In the genomic region with DNA sequence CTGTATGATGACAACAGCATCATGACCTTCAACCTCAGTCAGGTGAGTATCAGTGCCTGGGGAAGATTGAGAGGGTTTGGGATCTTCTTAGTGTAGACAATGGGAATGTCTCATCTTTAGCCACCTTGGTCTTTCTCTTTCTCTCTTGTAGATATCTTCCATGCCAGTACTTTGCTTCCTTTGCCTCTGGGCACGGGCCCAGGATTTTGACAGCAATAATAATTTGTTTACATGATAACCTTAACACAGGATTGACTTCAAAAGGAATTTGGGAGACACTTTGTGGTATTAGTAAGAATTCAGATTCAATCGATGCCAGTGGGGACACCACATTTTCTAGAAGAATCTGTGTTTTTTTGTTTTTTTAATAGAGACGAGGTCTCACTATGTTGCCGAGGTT, we compare ENCODE assay signal across 1 cellular context.
TF ChIP-seq lines count a peak whose summit lies in the region.

No MANE protein-coding gene starts in this region.

TF ChIP-seq in K562, 482 proteins besides CTCF, POLR2A, EP300 and RAD21:
- 0 out of 2 replicates have a peak, but pooled peaks have one; percentile 22 for TF ChIP-seq POLR2AphosphoS5 (IDR thresholded peaks at IDR 0.05; ENCODE audit: control insufficient read depth, insufficient read depth, low read depth, low read length)
- TF ChIP-seq POLR3G (IDR thresholded peaks at IDR 0.05; ENCODE audit: extremely low read depth, insufficient read length, insufficient replicate concordance) = no peak
